12 cellular contexts compared by ENCODE assay signal in the genomic region with DNA sequence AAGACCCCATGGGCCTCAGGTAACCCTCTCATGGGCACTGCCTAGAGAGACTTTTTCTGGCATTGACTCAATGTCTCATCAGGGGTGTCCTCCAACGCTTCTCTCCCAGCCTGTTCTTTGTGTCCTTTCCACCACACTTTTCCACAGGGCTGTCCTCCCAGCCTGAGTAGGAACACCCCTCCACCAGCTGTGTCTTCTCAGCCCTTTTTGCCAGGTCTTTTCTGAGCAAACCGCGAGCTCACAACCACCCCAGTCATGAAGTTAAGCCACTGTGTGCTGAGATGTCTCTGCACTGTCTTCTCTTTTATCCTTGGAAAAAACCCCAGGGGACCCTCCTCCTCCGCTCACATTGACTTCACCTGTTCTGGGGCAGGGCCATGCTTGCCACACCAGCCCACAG. TPM values are rescaled to one million over a fixed set of nuclear protein-coding genes. Genes with fewer than 3 reads are reported as not detected.
DNase-seq lines count a peak whose midpoint lies in the region; ATAC-seq and TF ChIP-seq lines count a peak whose summit lies in the region.
"Had no signal": no experiment of that assay in that cellular context is flagged by ENCODE, and none has a peak within 500 bp of the region (broad histone marks: within the 10 kb centered on the region; RNA-seq: fewer than 3 reads in every experiment).

No MANE protein-coding gene starts in this region.

- no peak for TF ChIP-seq CTCF in body of pancreas (IDR thresholded peaks at IDR 0.05)
- TF ChIP-seq CTCF in testis (IDR thresholded peaks at IDR 0.05) = no peak

- H3K4me3 ChIP-seq in body of pancreas (no peak overlapping the region), testis (no peak overlapping the region), HAP-1 (no peak overlapping the region)
- H3K4me3 ChIP-seq: GM23338 had no signal

- no peaks in the 10 kb centered on the region for H3K9me3 Mint-ChIP-seq in activated T-cell treated with anti-CD3 and anti-CD28 coated beads, Interleukin-2, amount 50 U/mL, for 24 hours
- H3K9me3 Mint-ChIP-seq in memory B cell = no peaks in the 10 kb centered on the region
- H3K9me3 Mint-ChIP-seq: GM23338 had no signal

- H3K27ac ChIP-seq in body of pancreas (peak overlapping the region; percentile 78 to 100 (median 100)), testis (peak overlapping the region; percentile 70 to 77)

- intact Hi-C loops in body of pancreas (cut with DNase I) (no loop called here), testis (cut with DNase I; ENCODE audit: low total_unique reads) (no loop called here)

- H3K27ac Mint-ChIP-seq in activated T-cell treated with anti-CD3 and anti-CD28 coated beads, Interleukin-2, amount 50 U/mL, for 24 hours = peak overlapping the region; percentile 83
- peak overlapping the region; percentile 99 for H3K27ac Mint-ChIP-seq in memory B cell
- H3K27ac Mint-ChIP-seq: GM23338 had no signal

- H3K4me3 Mint-ChIP-seq in activated T-cell treated with anti-CD3 and anti-CD28 coated beads, Interleukin-2, amount 50 U/mL, for 24 hours = no peak overlapping the region
- H3K4me3 Mint-ChIP-seq in memory B cell = no peak overlapping the region
- H3K4me3 Mint-ChIP-seq: GM23338 had no signal

- H3K9me3 ChIP-seq in body of pancreas = no peaks in the 10 kb centered on the region
- no peaks in the 10 kb centered on the region for H3K9me3 ChIP-seq in testis
- no peaks in the 10 kb centered on the region for H3K9me3 ChIP-seq in HAP-1

- TF ChIP-seq POLR2A in body of pancreas (IDR thresholded peaks at IDR 0.05) (no peak), testis (IDR thresholded peaks at IDR 0.05) (no peak)

- H3K36me3 ChIP-seq in body of pancreas (replicated peaks in 1 of 2; ENCODE audit: insufficient read depth in 1 of 2, low read depth in 2 of 2) = no peaks in the 10 kb centered on the region
- no peaks in the 10 kb centered on the region for H3K36me3 ChIP-seq in testis (ENCODE audit: low read depth, missing control alignments)
- H3K36me3 ChIP-seq in HAP-1 (replicated peaks) = no peaks in the 10 kb centered on the region

- no peaks in the 10 kb centered on the region for H3K27me3 Mint-ChIP-seq in activated T-cell treated with anti-CD3 and anti-CD28 coated beads, Interleukin-2, amount 50 U/mL, for 24 hours
- no peaks in the 10 kb centered on the region for H3K27me3 Mint-ChIP-seq in memory B cell

- H3K4me1 Mint-ChIP-seq in activated T-cell treated with anti-CD3 and anti-CD28 coated beads, Interleukin-2, amount 50 U/mL, for 24 hours (ENCODE audit: low read depth) = peaks cover 65% of the 10 kb centered on the region
- H3K4me1 Mint-ChIP-seq in memory B cell = peaks cover 54% of the 10 kb centered on the region

- no peaks in the 10 kb centered on the region for H3K27me3 ChIP-seq in body of pancreas
- no peaks in the 10 kb centered on the region for H3K27me3 ChIP-seq in testis
- no peaks in the 10 kb centered on the region for H3K27me3 ChIP-seq in HAP-1 (ENCODE audit: low read depth)

- 29 to 33% methylated on average over 4 of the region's 4 CpGs for WGBS in body of pancreas, 2 donors
- 40 to 65% methylated on average over 4 of the region's 4 CpGs for WGBS in testis, 2 donors

- in situ Hi-C loops in HAP-1 (cut with MboI; ENCODE audit: low sequenced_read_pairs) = no loop called here

- peaks cover 78% of the 10 kb centered on the region for H3K4me1 ChIP-seq in body of pancreas
- peaks cover 49% of the 10 kb centered on the region for H3K4me1 ChIP-seq in testis
- H3K4me1 ChIP-seq in HAP-1 = peaks cover 6% of the 10 kb centered on the region

- ATAC-seq in body of pancreas = no peak
- ATAC-seq in memory B cell (ENCODE audit: low read depth) = no peak
- no peak for ATAC-seq in HG03196 (IDR thresholded peaks at IDR 0.05; ENCODE audit: unreplicated experiment)
- ATAC-seq: GM23338 had no signal

- peaks cover 5% of the 10 kb centered on the region for H3K36me3 Mint-ChIP-seq in activated T-cell treated with anti-CD3 and anti-CD28 coated beads, Interleukin-2, amount 50 U/mL, for 24 hours (ENCODE audit: low read depth)
- H3K36me3 Mint-ChIP-seq in memory B cell = no peaks in the 10 kb centered on the region

- DNase-seq in activated T-cell treated with anti-CD3 and anti-CD28 coated beads, Interleukin-2, amount 50 U/mL, for 24 hours = no peak
- DNase-seq in activated T-cell treated with anti-CD3 and anti-CD28 coated beads for 4 hours (no peak), body of pancreas (peak in 1 of 4 donors; percentile 47), memory B cell (ENCODE audit: low spot score in 2 of 2) (no peak), testis (no peak), HAP-1 (ENCODE audit: low spot score in 2 of 2) (no peak)
- DNase-seq in stimulated activated CD4-positive, alpha-beta T cell treated with anti-CD3 and anti-CD28 coated beads, Interleukin-2, amount 100 ng/mL, for 48 hours = no peak
- DNase-seq: activated gamma-delta T cell, IMR-90, NCI-H2081 treated with DMSO at 0.1 percent for 48 hours had no signal

RNA-seq across cellular contexts. Expression of gene PNMA1, which starts 50.2 kb away (rescaled TPM):
- total RNA-seq in body of pancreas = 1 to 10 TPM; 5.7 to 6.9 TPM
- total RNA-seq in testis = 10 to 100 TPM; 74.8 to 85.6 TPM
- polyA plus RNA-seq in testis (ENCODE audit: insufficient read depth, low read depth, low replicate concordance) = 184 TPM

Comparison
In these comparisons a context has a peak if more than half of its experiments do, and no peak if none do; other contexts are left out.
1. RNA of gene PNMA1, which starts 50.2 kb away (total RNA-seq): 74.8 to 85.6 TPM in testis; 5.7 to 6.9 TPM in body of pancreas; every median in the first group is over 4 times any median in the second.